23 cellular contexts compared by ENCODE assay signal in the genomic region with DNA sequence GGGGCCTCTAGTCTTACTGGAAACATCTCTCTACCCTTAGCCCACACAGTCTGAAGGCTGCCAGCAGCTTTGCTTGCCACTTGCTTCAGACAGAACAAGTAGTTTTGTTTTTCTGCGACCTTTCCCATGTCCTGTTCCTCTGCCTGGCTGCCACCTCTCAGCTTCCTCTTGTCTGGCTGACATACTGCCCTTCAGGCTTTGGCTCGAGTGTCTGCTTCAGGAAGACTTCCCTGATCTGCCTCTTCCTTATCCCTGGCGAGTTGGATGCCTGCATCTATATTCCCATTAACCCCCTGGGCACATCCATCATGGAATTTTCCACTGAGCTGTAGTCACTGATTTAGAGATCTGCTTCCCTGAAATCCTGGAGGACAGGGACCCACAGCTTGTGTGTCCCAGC. TPM values are rescaled to one million over a fixed set of nuclear protein-coding genes. Genes with fewer than 3 reads are reported as not detected.
"Had no signal": no experiment of that assay in that cellular context is flagged by ENCODE, and none has a peak within 500 bp of the region (broad histone marks: within the 10 kb centered on the region; RNA-seq: fewer than 3 reads in every experiment).

No MANE protein-coding gene starts in this region.

- H3K9ac ChIP-seq: neural progenitor cell had no signal

- H3K27ac ChIP-seq: cardiac muscle cell, coronary artery, epithelial cell of prostate, lower lobe of right lung, neural progenitor cell, ovary, transverse colon, vagina had no signal

- H2AFZ ChIP-seq: neural progenitor cell had no signal

- H3K27me3 ChIP-seq: cardiac muscle cell, neural progenitor cell, ovary, transverse colon, vagina had no signal

- ATAC-seq: activated CD8-positive, alpha-beta memory T cell treated with anti-CD3 and anti-CD28 coated beads, Interleukin-2, amount 10 ng/mL, durations not matched to agents 7 days and 5 days; lower lobe of right lung; stimulated activated memory B cell treated with anti-CD40 and anti-IgM and Interleukin-4, amounts not matched to agents 10 μg/mL and 1 μg/mL and 100 μg/mL, for 72 hours; T-cell had no signal

- H3K9me3 ChIP-seq: lower lobe of right lung, ovary, transverse colon, vagina had no signal

- H3K4me1 ChIP-seq: lower lobe of right lung, neural progenitor cell, vagina had no signal

- H3K36me3 ChIP-seq: neural progenitor cell, ovary had no signal

- DNase-seq: activated CD4-positive, alpha-beta memory T cell treated with anti-CD3 and anti-CD28 coated beads for 36 hours; activated CD4-positive, alpha-beta T cell treated with anti-CD3 and anti-CD28 coated beads for 1 hour; activated CD8-positive, alpha-beta memory T cell treated with anti-CD3 and anti-CD28 coated beads, Interleukin-2, amount 10 ng/mL, durations not matched to agents 7 days and 5 days; activated naive CD4-positive, alpha-beta T cell treated with anti-CD3 and anti-CD28 coated beads, Interleukin-2, amount 10 ng/mL, durations not matched to agents 7 days and 5 days; activated T-cell treated with anti-CD3 and anti-CD28 coated beads, Interleukin-2, amount 50 U/mL, for 24 hours; effector CD8-positive, alpha-beta T cell; foreskin melanocyte; immature natural killer cell; lower lobe of right lung; naive B cell; ovary; T-cell; T1000; transverse colon had no signal

- H3K4me3 ChIP-seq: cardiac muscle cell, coronary artery, lower lobe of right lung, neural progenitor cell, ovary, transverse colon, vagina had no signal

- H3K4me2 ChIP-seq: neural progenitor cell had no signal

RNA-seq across cellular contexts. Expression of gene CPNE9, which starts 25.1 kb away (rescaled TPM):
- total RNA-seq: activated CD4-positive, alpha-beta memory T cell treated with anti-CD3 and anti-CD28 coated beads for 36 hours; activated CD8-positive, alpha-beta memory T cell treated with anti-CD3 and anti-CD28 coated beads, Interleukin-2, amount 10 ng/mL, durations not matched to agents 7 days and 5 days; cardiac muscle cell; mononuclear cell; ovary; renal cortical epithelial cell; transverse colon; vagina had no signal
- polyA plus RNA-seq: fibroblast of lung had no signal
